Comparison of ENCODE assay signal across 16 cellular contexts in genomic region chr14:93986972-93987371, GRCh38. TPM values are rescaled to one million over a fixed set of nuclear protein-coding genes. Genes with fewer than 3 reads are reported as not detected.
DNase-seq lines count a peak whose midpoint lies in the region; ATAC-seq and TF ChIP-seq lines count a peak whose summit lies in the region.
"Had no signal": no experiment of that assay in that cellular context is flagged by ENCODE, and none has a peak within 500 bp of the region (broad histone marks: within the 10 kb centered on the region; RNA-seq: fewer than 3 reads in every experiment).

No MANE protein-coding gene starts in this region.

- H3K9me3 ChIP-seq in gastrocnemius medialis = no peaks in the 10 kb centered on the region
- H3K9me3 ChIP-seq: MG63, spleen had no signal

- peak; percentile 83 to 89 for TF ChIP-seq POLR2A in gastrocnemius medialis (IDR thresholded peaks at IDR 0.05)

- ATAC-seq in Right ventricle myocardium superior (ENCODE audit: poor library complexity) (peak; percentile 86), gastrocnemius medialis (peak; percentile 56 to 59), GM21786 (IDR thresholded peaks at IDR 0.05; ENCODE audit: unreplicated experiment) (no peak)
- ATAC-seq: activated T-helper 17 cell treated with anti-CD3 and anti-CD28 coated beads, Interleukin-2, amount 50 U/mL, for 72 hours had no signal

- in situ Hi-C loops in gastrocnemius medialis (cut with MboI; ENCODE audit: low sequenced_read_pairs in 4 of 4) = no loop called here

- no peak for TF ChIP-seq CTCF in gastrocnemius medialis (IDR thresholded peaks at IDR 0.05 in 4 of 5, conservative IDR thresholded peaks at IDR 0.05 in 1 of 5)

- H3K4me1 ChIP-seq in gastrocnemius medialis = peaks cover 43 to 47% of the 10 kb centered on the region in 2 donors
- H3K4me1 ChIP-seq: spleen had no signal

- no peaks in the 10 kb centered on the region for H3K36me3 ChIP-seq in gastrocnemius medialis
- H3K36me3 ChIP-seq: MG63, spleen had no signal

- peak overlapping the region in 3 of 4 donors; percentile 33 to 43 (median 42) for H3K4me3 ChIP-seq in gastrocnemius medialis
- H3K4me3 ChIP-seq: dorsolateral prefrontal cortex, lung, MG63, spleen had no signal

- peak overlapping the region; percentile 97 to 100 (median 98) for H3K27ac ChIP-seq in gastrocnemius medialis
- H3K27ac ChIP-seq: dorsolateral prefrontal cortex, spleen had no signal

- DNase-seq in NCI-H2107 treated with DMSO at 0.1 percent for 48 hours (lab: John Stamatoyannopoulos, UW; ENCODE audit: unreplicated experiment) (peak; percentile 20), NCI-H2107 (lab: John Stamatoyannopoulos, UW) (no peak), Right ventricle myocardium superior (peak; percentile 79), gastrocnemius medialis (peak; percentile 94 to 99)
- no peak for DNase-seq in stimulated activated CD4-positive, alpha-beta T cell treated with anti-CD3 and anti-CD28 coated beads, Interleukin-1b, Interleukin-23, amount 100 ng/mL, for 48 hours
- DNase-seq: activated CD4-positive, alpha-beta memory T cell treated with anti-CD3 and anti-CD28 coated beads, Interleukin-2, amount 10 ng/mL, durations not matched to agents 7 days and 5 days; aorta; CD4-positive, CD25-positive, alpha-beta regulatory T cell; MG63; NCI-H2081 treated with DMSO at 0.1 percent for 48 hours; spleen had no signal

- intact Hi-C loops in Right ventricle myocardium superior (cut with DNase I) (no loop called here), gastrocnemius medialis (cut with DNase I; ENCODE audit: low total_unique reads) (no loop called here)

- no peaks in the 10 kb centered on the region for H3K27me3 ChIP-seq in gastrocnemius medialis
- H3K27me3 ChIP-seq: dorsolateral prefrontal cortex, MG63 had no signal

RNA-seq across cellular contexts. Expression of gene CCDC197, which starts 10.1 kb away (rescaled TPM):
- total RNA-seq in Right ventricle myocardium superior (1.3 TPM), gastrocnemius medialis (under 1 TPM in 2 of 4 donors, not detected in 2; 0.56 to 0.61 TPM)
- total RNA-seq: A172; CD4-positive, CD25-positive, alpha-beta regulatory T cell; lung; spleen had no signal

RNA-seq across cellular contexts. Expression of gene ASB2, which starts 10.6 kb away (rescaled TPM):
- 297 TPM for total RNA-seq in Right ventricle myocardium superior
- 100 to 1,000 TPM; 335 to 819 (median 539) TPM for total RNA-seq in gastrocnemius medialis
- total RNA-seq: A172 had no signal

RNA-seq across cellular contexts. Expression of gene OTUB2, which starts 39.2 kb away (rescaled TPM):
- total RNA-seq in Right ventricle myocardium superior (0.56 TPM), gastrocnemius medialis (under 1 TPM in 1 of 4 donors, not detected in 3; 0.11 TPM)

RNA-seq across cellular contexts. Expression of gene FAM181A, which starts 59.8 kb away (rescaled TPM):
- not detected for total RNA-seq in Right ventricle myocardium superior
- not detected for total RNA-seq in gastrocnemius medialis
- total RNA-seq: A172; activated CD4-positive, alpha-beta memory T cell treated with anti-CD3 and anti-CD28 coated beads, Interleukin-2, amount 10 ng/mL, durations not matched to agents 7 days and 5 days; activated T-helper 17 cell treated with anti-CD3 and anti-CD28 coated beads, Interleukin-2, amount 50 U/mL, for 72 hours; aorta; CD4-positive, CD25-positive, alpha-beta regulatory T cell; spleen had no signal

Comparison
In these comparisons a context has a peak if more than half of its experiments do, and no peak if none do; other contexts are left out.
1. DNase-seq: peak in NCI-H2107 treated with DMSO at 0.1 percent for 48 hours (single experiment), Right ventricle myocardium superior (single experiment) and gastrocnemius medialis (2 of 2); none in NCI-H2107 (single experiment) and stimulated activated CD4-positive, alpha-beta T cell treated with anti-CD3 and anti-CD28 coated beads, Interleukin-1b, Interleukin-23, amount 100 ng/mL, for 48 hours (single experiment).